Comparison of ENCODE assay signal across 29 cellular contexts in the genomic region with DNA sequence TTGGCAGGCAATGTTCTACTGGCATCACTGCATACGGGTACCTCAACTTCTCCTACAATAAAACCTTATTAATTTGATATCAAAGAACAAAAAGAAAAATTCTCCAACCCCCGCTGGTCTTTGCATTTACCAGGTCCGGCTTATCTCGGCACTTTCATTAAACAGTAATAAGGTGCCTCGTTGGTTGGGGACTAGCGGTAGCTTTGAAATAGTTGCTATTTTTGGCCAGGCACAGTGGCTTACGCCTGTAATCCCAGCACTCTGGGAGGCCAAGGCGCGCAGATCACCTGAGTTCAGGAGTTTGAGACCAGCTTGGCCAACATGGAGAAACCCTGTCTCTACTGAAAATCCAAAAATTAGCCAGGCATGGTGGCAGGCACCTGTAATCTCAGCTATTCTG.
"Had no signal": no experiment of that assay in that cellular context is flagged by ENCODE, and none has a peak within 500 bp of the region (broad histone marks: within the 10 kb centered on the region; RNA-seq: fewer than 3 reads in every experiment).

No MANE protein-coding gene starts in this region.

- H3K4me1 ChIP-seq: suprapubic skin, testis, tibial artery, tibial nerve, transverse colon, upper lobe of right lung, uterus, vagina had no signal

- H3K27me3 ChIP-seq: stomach, suprapubic skin, testis, thyroid gland, tibial artery, tibial nerve, transverse colon, upper lobe of left lung, upper lobe of right lung, uterus, vagina had no signal

- H3K36me3 Mint-ChIP-seq: stimulated activated effector memory CD8-positive, alpha-beta T cell treated with anti-CD3 and anti-CD28 coated beads, Interleukin-12 subunit alpha, Interleukin-12 subunit beta, amount 100 ng/mL, for 72 hours; stimulated activated memory B cell treated with anti-CD40 and anti-IgM and Interleukin-4, amounts not matched to agents 10 μg/mL and 1 μg/mL and 100 μg/mL, for 72 hours; stimulated activated naive B cell treated with anti-CD40 and anti-IgM and Interleukin-4, amounts not matched to agents 10 μg/mL and 1 μg/mL and 100 μg/mL, for 72 hours; type B pancreatic cell had no signal

- H3K27ac ChIP-seq: suprapubic skin, testis, thoracic aorta, thyroid gland, tibial artery, tibial nerve, transverse colon, upper lobe of left lung, upper lobe of right lung, uterus, vagina had no signal

- FAIRE-seq: urothelium cell line had no signal

- H3K9me3 Mint-ChIP-seq: stimulated activated effector memory CD8-positive, alpha-beta T cell treated with anti-CD3 and anti-CD28 coated beads, Interleukin-12 subunit alpha, Interleukin-12 subunit beta, amount 100 ng/mL, for 72 hours; stimulated activated memory B cell treated with anti-CD40 and anti-IgM and Interleukin-4, amounts not matched to agents 10 μg/mL and 1 μg/mL and 100 μg/mL, for 72 hours; stimulated activated naive CD8-positive, alpha-beta T cell treated with anti-CD3 and anti-CD28 coated beads, Interleukin-15, amount 100 ng/mL, for 72 hours; stimulated activated naive CD8-positive, alpha-beta T cell treated with anti-CD3 and anti-CD28 coated beads, Interleukin-15, Interleukin-2, amounts not matched to agents 100 ng/mL and 50 ng/mL, for 24 hours; type B pancreatic cell had no signal

- ATAC-seq: stimulated activated effector memory CD8-positive, alpha-beta T cell treated with anti-CD3 and anti-CD28 coated beads, Interleukin-12 subunit alpha, Interleukin-12 subunit beta, amount 100 ng/mL, for 72 hours; stimulated activated naive B cell treated with anti-CD40 and anti-IgM and Interleukin-4, amounts not matched to agents 10 μg/mL and 1 μg/mL and 100 μg/mL, for 72 hours; stimulated activated naive CD8-positive, alpha-beta T cell treated with anti-CD3 and anti-CD28 coated beads, Interleukin-15, amount 100 ng/mL, for 72 hours; stimulated activated naive CD8-positive, alpha-beta T cell treated with anti-CD3 and anti-CD28 coated beads, Interleukin-15, Interleukin-2, amounts not matched to agents 100 U/mL and 50 U/mL, for 24 hours; upper lobe of right lung had no signal

- H3K9me3 ChIP-seq: suprapubic skin, testis, thyroid gland, tibial artery, tibial nerve, transverse colon, upper lobe of left lung, upper lobe of right lung, uterus, vagina had no signal

- DNase-seq: stimulated activated CD4-positive, alpha-beta T cell treated with anti-CD3 and anti-CD28 coated beads, Interleukin-2, amount 100 ng/mL, for 48 hours; stimulated activated CD4-positive, alpha-beta T cell treated with anti-CD3 and anti-CD28 coated beads, Interleukin-4, amount 100 ng/mL, for 1 hour; stimulated activated CD4-positive, alpha-beta T cell treated with anti-CD3 and anti-CD28 coated beads, Interleukin-4, amount 100 ng/mL, for 24 hours; stimulated activated CD4-positive, alpha-beta T cell treated with anti-CD3 and anti-CD28 coated beads, Interleukin-4, amount 100 ng/mL, for 4 hours; stimulated activated CD8-positive, alpha-beta memory T cell treated with anti-CD3 and anti-CD28 coated beads, Interleukin-4, amount 100 ng/mL, for 48 hours; stimulated activated naive B cell treated with anti-CD40 and anti-IgM and Interleukin-4, amounts not matched to agents 10 μg/mL and 1 μg/mL and 100 μg/mL, for 72 hours; stimulated activated naive CD4-positive, alpha-beta T cell; stimulated activated naive CD4-positive, alpha-beta T cell treated with Interleukin-2 at 50 U/mL for 16 hours; stimulated activated naive CD8-positive, alpha-beta T cell treated with anti-CD3 and anti-CD28 coated beads, Interleukin-15, amount 100 ng/mL, for 72 hours; stimulated activated naive CD8-positive, alpha-beta T cell treated with anti-CD3 and anti-CD28 coated beads, Interleukin-15, Interleukin-2, amounts not matched to agents 100 U/mL and 50 U/mL, for 24 hours; stomach; substantia nigra; testis; thyroid gland; tibial artery; transverse colon; trophoblast cell; upper lobe of left lung; upper lobe of right lung; uterus had no signal

- H3K4me3 ChIP-seq: stomach, suprapubic skin, testis, thoracic aorta, thyroid gland, tibial artery, tibial nerve, transverse colon, upper lobe of left lung, upper lobe of right lung, uterus, vagina had no signal

- H3K27ac Mint-ChIP-seq: stimulated activated effector memory CD8-positive, alpha-beta T cell treated with anti-CD3 and anti-CD28 coated beads, Interleukin-12 subunit alpha, Interleukin-12 subunit beta, amount 100 ng/mL, for 72 hours; stimulated activated memory B cell treated with anti-CD40 and anti-IgM and Interleukin-4, amounts not matched to agents 10 μg/mL and 1 μg/mL and 100 μg/mL, for 72 hours; stimulated activated naive B cell treated with anti-CD40 and anti-IgM and Interleukin-4, amounts not matched to agents 10 μg/mL and 1 μg/mL and 100 μg/mL, for 72 hours; stimulated activated naive CD8-positive, alpha-beta T cell treated with anti-CD3 and anti-CD28 coated beads, Interleukin-15, amount 100 ng/mL, for 72 hours; stimulated activated naive CD8-positive, alpha-beta T cell treated with anti-CD3 and anti-CD28 coated beads, Interleukin-15, Interleukin-2, amounts not matched to agents 100 ng/mL and 50 ng/mL, for 24 hours; type B pancreatic cell had no signal

- H3K36me3 ChIP-seq: stomach, suprapubic skin, thoracic aorta, thyroid gland, tibial artery, tibial nerve, transverse colon, upper lobe of left lung, upper lobe of right lung, uterus, vagina had no signal
